Comparison of ENCODE assay signal across 1 cellular context in genomic region chrX:42825201-42825600, GRCh38.
TF ChIP-seq lines count a peak whose summit lies in the region.

No MANE protein-coding gene starts in this region.

TF ChIP-seq in A549, 52 proteins besides CTCF, POLR2A, EP300 and RAD21 (continued from another document):
- TF ChIP-seq NFE2L2 (conservative IDR thresholded peaks at IDR 0.05; ENCODE audit: low read length) (no peak), SREBF2 (IDR thresholded peaks at IDR 0.05) (no peak), MAZ (IDR thresholded peaks at IDR 0.05; ENCODE audit: borderline replicate concordance, low read depth, low read length) (no peak), CHD4 (IDR thresholded peaks at IDR 0.05; ENCODE audit: borderline replicate concordance) (no peak), ESRRA (IDR thresholded peaks at IDR 0.05; ENCODE audit: borderline replicate concordance, low read length) (no peak), TP53 (CRISPR knock-in tag; IDR thresholded peaks at IDR 0.05) (no peak)
TF ChIP-seq in A549: peak in this region for 0.
